8 cellular contexts compared by ENCODE assay signal in genomic region chr17:82051776-82052637, GRCh38. TPM values are rescaled to one million over a fixed set of nuclear protein-coding genes. Genes with fewer than 3 reads are reported as not detected.
DNase-seq lines count a peak whose midpoint lies in the region; ATAC-seq lines count a peak whose summit lies in the region.

Gene GPS1, plus strand, starts transcription at chr17:82051898. Its CDS starts 34 bp downstream, at chr17:82051932.
Gene RFNG, minus strand, starts transcription at chr17:82051811. Its CDS starts 45 bp downstream, at chr17:82051766.

- H3K27me3 Mint-ChIP-seq in effector memory CD8-positive, alpha-beta T cell, result no peaks in the 10 kb centered on the region

- no peak within 1 kb of the TSS for H3K27ac ChIP-seq in mesendoderm (ENCODE audit: low read depth, low read length)

- peaks cover 7% of the 10 kb centered on the region for H3K36me3 ChIP-seq in mesendoderm (ENCODE audit: control insufficient read depth, insufficient read depth, low read length)

- no peak within 1 kb of the TSS for H2BK15ac ChIP-seq in mesendoderm (replicated peaks; ENCODE audit: low read depth)

- peak; percentile 28 for DNase-seq in GDM1 (lab: John Stamatoyannopoulos, UW)
- peak; percentile 23 for DNase-seq in NCI-H526 treated with DMSO at 0.1 percent for 48 hours (lab: John Stamatoyannopoulos, UW)
- peak; percentile 94 for DNase-seq in activated CD8-positive, alpha-beta memory T cell treated with anti-CD3 and anti-CD28 coated beads for 24 hours
- peak; percentile 72 to 74 (median 73) for DNase-seq in effector memory CD8-positive, alpha-beta T cell
- peak; percentile 53 for DNase-seq in mesendoderm
- DNase-seq in stimulated activated CD8-positive, alpha-beta memory T cell treated with anti-CD3 and anti-CD28 coated beads, Interleukin-12 subunit alpha, Interleukin-12 subunit beta, amount 100 ng/mL, for 24 hours (ENCODE audit: extremely low read depth), result peak; percentile 75

- ATAC-seq in HG02759 (IDR thresholded peaks at IDR 0.05; ENCODE audit: unreplicated experiment) (peak; percentile 74), HG03108 (IDR thresholded peaks at IDR 0.05; ENCODE audit: unreplicated experiment) (no peak)
- peak; percentile 97 for ATAC-seq in effector memory CD8-positive, alpha-beta T cell (replicated peaks)

- no peak within 1 kb of the TSS for H3K18ac ChIP-seq in mesendoderm (ENCODE audit: low read length)

- H2AK5ac ChIP-seq in mesendoderm (ENCODE audit: low read length), result peak within 1 kb of the TSS; percentile 82

- peaks cover 7% of the 10 kb centered on the region for H3K36me3 Mint-ChIP-seq in effector memory CD8-positive, alpha-beta T cell (ENCODE audit: insufficient read depth)

- H3K4ac ChIP-seq in mesendoderm (ENCODE audit: low read depth, low read length), result no peak within 1 kb of the TSS

- H3K4me1 ChIP-seq in mesendoderm (ENCODE audit: control insufficient read depth, low read depth, low read length), result no peaks in the 10 kb centered on the region

- H3K79me1 ChIP-seq in mesendoderm (ENCODE audit: low read length), result peaks cover 3% of the 10 kb centered on the region

- H3K9me3 Mint-ChIP-seq in effector memory CD8-positive, alpha-beta T cell, result no peaks in the 10 kb centered on the region

- H3K9ac ChIP-seq in mesendoderm (ENCODE audit: low read length), result peak within 1 kb of the TSS; percentile 84

- H3K79me2 ChIP-seq in mesendoderm (ENCODE audit: control insufficient read depth, insufficient read depth, low read length), result peaks cover 7% of the 10 kb centered on the region

- H3K4me2 ChIP-seq in mesendoderm (ENCODE audit: low read length), result peak within 1 kb of the TSS; percentile 67

- no peak within 1 kb of the TSS for H4K8ac ChIP-seq in mesendoderm (ENCODE audit: low read depth, low read length)

- no peak within 1 kb of the TSS for H4K5ac ChIP-seq in mesendoderm (ENCODE audit: low read length)

- no peak within 1 kb of the TSS for H2BK120ac ChIP-seq in mesendoderm (ENCODE audit: low read depth, low read length)

- H2BK5ac ChIP-seq in mesendoderm (ENCODE audit: low read length), result no peak within 1 kb of the TSS

- peak within 1 kb of the TSS; percentile 89 for H3K23ac ChIP-seq in mesendoderm (ENCODE audit: low read length)

- H3K27ac Mint-ChIP-seq in effector memory CD8-positive, alpha-beta T cell, result peak within 1 kb of the TSS; percentile 75 to 89

- peak within 1 kb of the TSS; percentile 91 for H3K56ac ChIP-seq in mesendoderm (ENCODE audit: low read length)

- peak within 1 kb of the TSS; percentile 87 for H3K4me3 ChIP-seq in mesendoderm (ENCODE audit: low read length)

- WGBS in mesendoderm (ENCODE audit: extremely low coverage, insufficient coverage, low lambda C conversion rate), result no CpG with 5 or more reads among the region's 94 CpGs

- peak within 1 kb of the TSS; percentile 80 to 88 for H3K4me3 Mint-ChIP-seq in effector memory CD8-positive, alpha-beta T cell

- H3K27me3 ChIP-seq in mesendoderm (ENCODE audit: insufficient read depth, low read length, poor library complexity), result no peaks in the 10 kb centered on the region

- peaks cover 5 to 22% of the 10 kb centered on the region in 2 donors for H3K4me1 Mint-ChIP-seq in effector memory CD8-positive, alpha-beta T cell (ENCODE audit: low read depth in 2 of 2)

RNA-seq across cellular contexts. Expression of gene GPS1, which starts in this region (rescaled TPM):
- polyA plus RNA-seq in mesendoderm (2013, experiment 1 of 2), result 88.2 TPM
- 89.5 TPM for polyA plus RNA-seq in mesendoderm (2013, experiment 2 of 2)

RNA-seq across cellular contexts. Expression of gene RFNG, which starts in this region (rescaled TPM):
- 15.5 TPM for polyA plus RNA-seq in mesendoderm (2013, experiment 1 of 2)
- polyA plus RNA-seq in mesendoderm (2013, experiment 2 of 2), result 14.9 TPM

Comparison
In these comparisons a context has a peak if more than half of its experiments do, and no peak if none do; other contexts are left out.
1. DNase-seq: peak in every context shown above with its lines; median percentile 94 in activated CD8-positive, alpha-beta memory T cell treated with anti-CD3 and anti-CD28 coated beads for 24 hours; 75 in stimulated activated CD8-positive, alpha-beta memory T cell treated with anti-CD3 and anti-CD28 coated beads, Interleukin-12 subunit alpha, Interleukin-12 subunit beta, amount 100 ng/mL, for 24 hours; 73 in effector memory CD8-positive, alpha-beta T cell; 53 in mesendoderm; 28 in GDM1; 23 in NCI-H526 treated with DMSO at 0.1 percent for 48 hours.